ENCODE assay signal across 2 cellular contexts in genomic region chrX:135041149-135042123, GRCh38. TPM values are rescaled to one million over a fixed set of nuclear protein-coding genes. Genes with fewer than 3 reads are reported as not detected.
"Had no signal": no experiment of that assay in that cellular context is flagged by ENCODE, and none has a peak within 500 bp of the region (broad histone marks: within the 10 kb centered on the region; RNA-seq: fewer than 3 reads in every experiment).

No MANE protein-coding gene starts in this region.

RNA-seq across cellular contexts. Expression of gene SMIM10, which starts 50.6 kb away (rescaled TPM):
- total RNA-seq: naive thymus-derived CD4-positive, alpha-beta T cell had no signal
- polyA plus RNA-seq: naive thymus-derived CD4-positive, alpha-beta T cell; neural cell had no signal
